8 cellular contexts compared by ENCODE assay signal in genomic region chr16:22195695-22196558, GRCh38. TPM values are rescaled to one million over a fixed set of nuclear protein-coding genes. Genes with fewer than 3 reads are reported as not detected.
A peak's percentile ranks its signal among the peaks of the same experiment; 100 is the strongest.
DNase-seq lines count a peak whose midpoint lies in the region; ATAC-seq lines count a peak whose summit lies in the region.

No MANE protein-coding gene starts in this region.

- CTCF ChIA-PET in activated CD4-positive, alpha-beta T cell treated with anti-CD3 and anti-CD28 coated beads for 36 hours (lab: Charles Lee): interaction anchor here (0.6 to 2.6 kb wide), 13 partner anchors 9 to 146 kb away, joined by 3 to 13 read pairs (median 4); partner anchors contain the start of gene POLR3E

- H3K27ac Mint-ChIP-seq in activated CD4-positive, alpha-beta T cell treated with anti-CD3 and anti-CD28 coated beads for 36 hours: peak overlapping the region; percentile 84

- peak overlapping the region; percentile 80 for H3K4me3 Mint-ChIP-seq in activated CD4-positive, alpha-beta T cell treated with anti-CD3 and anti-CD28 coated beads for 36 hours

- peak; percentile 19 for ATAC-seq in HG03342 (IDR thresholded peaks at IDR 0.05; ENCODE audit: unreplicated experiment)
- ATAC-seq in activated CD4-positive, alpha-beta T cell treated with anti-CD3 and anti-CD28 coated beads for 36 hours: peak; percentile 7
- no peak for ATAC-seq in HG02678 (IDR thresholded peaks at IDR 0.05; ENCODE audit: unreplicated experiment)

- H3K36me3 Mint-ChIP-seq in activated CD4-positive, alpha-beta T cell treated with anti-CD3 and anti-CD28 coated beads for 36 hours (ENCODE audit: low read depth): peaks cover 6% of the 10 kb centered on the region

- peaks cover 8% of the 10 kb centered on the region for H3K9me3 Mint-ChIP-seq in activated CD4-positive, alpha-beta T cell treated with anti-CD3 and anti-CD28 coated beads for 36 hours (ENCODE audit: low read depth)

- DNase-seq in GDM1 (lab: John Stamatoyannopoulos, UW) (peak; percentile 83), NCI-H524 (lab: John Stamatoyannopoulos, UW) (peak; percentile 84 to 88), cerebellum (ENCODE audit: low spot score) (peak; percentile 88), kidney glomerular epithelial cell (lab: John Stamatoyannopoulos, UW) (peak; percentile 85)
- peak; percentile 94 for DNase-seq in activated CD4-positive, alpha-beta T cell treated with anti-CD3 and anti-CD28 coated beads for 36 hours
- peak; percentile 88 to 92 for DNase-seq in stimulated activated CD4-positive, alpha-beta T cell treated with anti-CD3 and anti-CD28 coated beads, Interleukin-15, amount 100 ng/mL, for 1 hour (ENCODE audit: low read depth in 1 of 2, low spot score in 1 of 2)

- POLR2A ChIA-PET in activated CD4-positive, alpha-beta T cell treated with anti-CD3 and anti-CD28 coated beads for 36 hours (lab: Charles Lee): interaction anchor here (0.6 kb wide), 2 partner anchors 10 to 92 kb away, joined by 3 to 8 read pairs; partner anchors contain the start of gene EEF2K

- intact Hi-C loops in activated CD4-positive, alpha-beta T cell treated with anti-CD3 and anti-CD28 coated beads for 36 hours (cut with DNase I, micrococcal nuclease): loop anchor here (1.0 to 5.0 kb wide), 4 partner anchors 10 to 176 kb away; partner anchors contain the start of genes EEF2K (in 2 of the 2), CDR2 (in 1 of the 2) and POLR3E (in 1 of the 2)

- peaks cover 44% of the 10 kb centered on the region for H3K4me1 Mint-ChIP-seq in activated CD4-positive, alpha-beta T cell treated with anti-CD3 and anti-CD28 coated beads for 36 hours

- H3K27me3 Mint-ChIP-seq in activated CD4-positive, alpha-beta T cell treated with anti-CD3 and anti-CD28 coated beads for 36 hours: no peaks in the 10 kb centered on the region

RNA-seq across cellular contexts. Expression of gene EEF2K, which starts 10.2 kb away (rescaled TPM):
- 10 to 100 TPM; 23.9 to 28.3 TPM for total RNA-seq in activated CD4-positive, alpha-beta T cell treated with anti-CD3 and anti-CD28 coated beads for 36 hours
- 19.2 TPM for total RNA-seq in cerebellum

RNA-seq across cellular contexts. Expression of gene SDR42E2, which starts 33.6 kb away (rescaled TPM):
- under 1 TPM in 1 of 2 experiments, not detected in 1; 0.07 TPM for total RNA-seq in activated CD4-positive, alpha-beta T cell treated with anti-CD3 and anti-CD28 coated beads for 36 hours
- total RNA-seq in cerebellum: not detected
